Comparison of ENCODE assay signal across 27 cellular contexts in genomic region chr3:54066253-54066652, GRCh38.
"Had no signal": no experiment of that assay in that cellular context is flagged by ENCODE, and none has a peak within 500 bp of the region (broad histone marks: within the 10 kb centered on the region; RNA-seq: fewer than 3 reads in every experiment).

No MANE protein-coding gene starts in this region.

- H3K4me3 ChIP-seq: pancreas, psoas muscle, right lobe of liver, sigmoid colon, stomach, thoracic aorta, thyroid gland, tibial nerve, upper lobe of left lung, uterus had no signal

- DNase-seq: naive B cell; natural killer cell; nucleus accumbens; pancreas; psoas muscle; right cardiac atrium; right lobe of liver; sigmoid colon; small intestine; stimulated activated CD4-positive, alpha-beta T cell treated with anti-CD3 and anti-CD28 coated beads, Interleukin-15, amount 100 ng/mL, for 24 hours; stimulated activated CD4-positive, alpha-beta T cell treated with anti-CD3 and anti-CD28 coated beads, Interleukin-2, amount 100 ng/mL, for 24 hours; stimulated activated CD4-positive, alpha-beta T cell treated with anti-CD3 and anti-CD28 coated beads, Interleukin-2, amount 100 ng/mL, for 48 hours; stimulated activated CD4-positive, alpha-beta T cell treated with anti-CD3 and anti-CD28 coated beads, Interleukin-4, amount 100 ng/mL, for 24 hours; stimulated activated naive B cell treated with anti-CD40 and anti-IgM and Interleukin-4, amounts not matched to agents 10 μg/mL and 1 μg/mL and 100 μg/mL, for 72 hours; stimulated activated naive CD4-positive, alpha-beta T cell treated with Interleukin-2 at 50 U/mL for 16 hours; stomach; thyroid gland; trophoblast cell; upper lobe of left lung; uterus had no signal

- H3K27ac Mint-ChIP-seq: naive B cell; natural killer cell; progenitor cell of endocrine pancreas; stimulated activated effector memory CD8-positive, alpha-beta T cell treated with anti-CD3 and anti-CD28 coated beads, Interleukin-12 subunit alpha, Interleukin-12 subunit beta, amount 100 ng/mL, for 72 hours; stimulated activated naive B cell treated with anti-CD40 and anti-IgM and Interleukin-4, amounts not matched to agents 10 μg/mL and 1 μg/mL and 100 μg/mL, for 72 hours; stimulated activated naive CD8-positive, alpha-beta T cell treated with anti-CD3 and anti-CD28 coated beads, Interleukin-15, Interleukin-2, amounts not matched to agents 100 ng/mL and 50 ng/mL, for 24 hours had no signal

- H3K4me1 Mint-ChIP-seq: naive B cell; natural killer cell; stimulated activated effector memory CD8-positive, alpha-beta T cell treated with anti-CD3 and anti-CD28 coated beads, Interleukin-12 subunit alpha, Interleukin-12 subunit beta, amount 100 ng/mL, for 72 hours had no signal

- H3K4me3 Mint-ChIP-seq: naive B cell; natural killer cell; nephron; stimulated activated effector memory CD8-positive, alpha-beta T cell treated with anti-CD3 and anti-CD28 coated beads, Interleukin-12 subunit alpha, Interleukin-12 subunit beta, amount 100 ng/mL, for 72 hours; stimulated activated naive B cell treated with anti-CD40 and anti-IgM and Interleukin-4, amounts not matched to agents 10 μg/mL and 1 μg/mL and 100 μg/mL, for 72 hours; stimulated activated naive CD8-positive, alpha-beta T cell treated with anti-CD3 and anti-CD28 coated beads, Interleukin-15, Interleukin-2, amounts not matched to agents 100 ng/mL and 50 ng/mL, for 24 hours had no signal

- ATAC-seq: natural killer cell; pancreas; psoas muscle; right cardiac atrium; stimulated activated effector memory CD8-positive, alpha-beta T cell treated with anti-CD3 and anti-CD28 coated beads, Interleukin-12 subunit alpha, Interleukin-12 subunit beta, amount 100 ng/mL, for 72 hours; stimulated activated naive B cell treated with anti-CD40 and anti-IgM and Interleukin-4, amounts not matched to agents 10 μg/mL and 1 μg/mL and 100 μg/mL, for 72 hours had no signal

- H3K4me1 ChIP-seq: pancreas, psoas muscle, sigmoid colon, thyroid gland, tibial nerve, upper lobe of left lung, uterus had no signal

- H3K9me3 ChIP-seq: pancreas, psoas muscle, right lobe of liver, thyroid gland, uterus had no signal

- H3K36me3 Mint-ChIP-seq: natural killer cell; stimulated activated effector memory CD8-positive, alpha-beta T cell treated with anti-CD3 and anti-CD28 coated beads, Interleukin-12 subunit alpha, Interleukin-12 subunit beta, amount 100 ng/mL, for 72 hours; stimulated activated naive B cell treated with anti-CD40 and anti-IgM and Interleukin-4, amounts not matched to agents 10 μg/mL and 1 μg/mL and 100 μg/mL, for 72 hours had no signal

- H3K27me3 ChIP-seq: neutrophil, pancreas, right lobe of liver, sigmoid colon, stomach, thyroid gland, tibial nerve, upper lobe of left lung, uterus had no signal

- H3K36me3 ChIP-seq: neutrophil, pancreas, right lobe of liver, sigmoid colon, stomach, thoracic aorta, thyroid gland, tibial nerve, upper lobe of left lung, uterus had no signal

- H3K27ac ChIP-seq: neutrophil, pancreas, psoas muscle, right lobe of liver, sigmoid colon, stomach, thoracic aorta, thyroid gland, tibial nerve, upper lobe of left lung, uterus had no signal
